Comparison of ENCODE assay signal across 13 cellular contexts in the genomic region with DNA sequence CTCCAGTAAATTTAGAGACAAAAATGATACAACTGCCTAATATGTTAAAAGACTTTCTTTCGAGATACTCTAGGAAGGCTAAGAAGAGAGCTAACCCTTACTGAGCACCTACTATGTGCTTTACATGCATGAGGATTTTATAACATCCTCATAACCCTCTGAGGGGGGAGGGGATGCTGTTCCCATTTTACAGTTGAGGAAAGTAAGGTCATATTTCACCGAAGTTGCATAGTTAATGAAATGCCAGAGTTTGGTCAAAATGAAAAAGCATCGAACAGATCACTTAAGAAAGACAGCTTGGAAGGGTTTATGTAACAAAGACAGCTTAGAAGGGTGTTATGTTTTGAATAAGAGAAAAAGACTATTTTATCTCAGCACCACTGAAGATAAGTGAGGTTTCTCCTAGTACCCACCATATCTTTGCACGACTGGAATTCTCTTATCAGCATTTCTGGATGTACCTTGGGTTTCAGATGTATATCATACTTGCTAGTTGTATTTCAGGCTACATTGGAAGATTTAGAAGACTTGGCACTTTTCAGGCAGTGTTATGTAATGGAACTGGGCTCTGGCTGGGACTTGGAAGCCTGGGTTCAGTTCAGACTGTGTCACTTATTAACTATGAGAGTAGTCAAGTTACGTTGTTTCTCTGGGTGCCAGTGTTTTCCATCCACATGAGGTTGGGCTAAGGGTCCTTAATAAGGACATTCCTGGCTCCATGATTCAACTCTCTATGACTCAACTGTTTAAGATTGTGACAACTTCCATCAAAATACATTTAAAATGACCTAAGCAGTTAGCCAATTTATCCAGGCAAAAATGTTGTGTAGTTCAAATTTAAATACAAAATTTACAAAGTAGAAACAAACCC. TPM values are rescaled to one million over a fixed set of nuclear protein-coding genes. Genes with fewer than 3 reads are reported as not detected.
A peak's percentile ranks its signal among the peaks of the same experiment; 100 is the strongest.
DNase-seq lines count a peak whose midpoint lies in the region; ATAC-seq, FAIRE-seq and TF ChIP-seq lines count a peak whose summit lies in the region.
"Had no signal": no experiment of that assay in that cellular context is flagged by ENCODE, and none has a peak within 500 bp of the region (broad histone marks: within the 10 kb centered on the region; RNA-seq: fewer than 3 reads in every experiment).

No MANE protein-coding gene starts in this region.

- H3K27me3 ChIP-seq in BJ (ENCODE audit: control insufficient read depth, insufficient read depth, low read length): no peaks in the 10 kb centered on the region
- no peaks in the 10 kb centered on the region for H3K27me3 ChIP-seq in astrocyte (ENCODE audit: insufficient read depth, low read length)

- H3K9me3 ChIP-seq in astrocyte (ENCODE audit: insufficient read depth, low read depth, low read length): no peaks in the 10 kb centered on the region

- intact Hi-C loops in left ventricle myocardium superior (cut with micrococcal nuclease): loop anchor here (5.0 kb wide), 1 partner anchor 41 kb away; no protein-coding TSS in a partner anchor

- POLR2A ChIA-PET in BJ (lab: Charles Lee): no interaction called here

- H3K27ac Mint-ChIP-seq in astrocyte (ENCODE audit: unreplicated experiment): peak overlapping the region; percentile 81
- H3K27ac Mint-ChIP-seq in progenitor cell of endocrine pancreas: no peak overlapping the region
- H3K27ac Mint-ChIP-seq: activated B cell treated with CpG ODN at 0.5 μM for 24 hours; activated T-helper 1 cell treated with anti-CD3 and anti-CD28 coated beads, Interleukin-12 subunit alpha, Interleukin-12 subunit beta, Interleukin-2, Interleukin-4 antibody, amounts not matched to agents 30 ng/mL and 10 ng/mL and 1 ng/mL, durations not matched to agents 14 hours and 24 hours and 36 hours had no signal

- H3K4me3 Mint-ChIP-seq in astrocyte (ENCODE audit: unreplicated experiment): no peak overlapping the region
- no peak overlapping the region for H3K4me3 Mint-ChIP-seq in progenitor cell of endocrine pancreas (ENCODE audit: low read depth)
- H3K4me3 Mint-ChIP-seq: activated B cell treated with CpG ODN at 0.5 μM for 24 hours; activated T-helper 1 cell treated with anti-CD3 and anti-CD28 coated beads, Interleukin-12 subunit alpha, Interleukin-12 subunit beta, Interleukin-2, Interleukin-4 antibody, amounts not matched to agents 30 ng/mL and 10 ng/mL and 1 ng/mL, durations not matched to agents 14 hours and 24 hours and 36 hours had no signal

- peak overlapping the region; percentile 49 for H3K4me2 ChIP-seq in astrocyte (ENCODE audit: low read length)

- H3K27me3 Mint-ChIP-seq in astrocyte (ENCODE audit: low read depth, unreplicated experiment) (no peaks in the 10 kb centered on the region), progenitor cell of endocrine pancreas (no peaks in the 10 kb centered on the region)

- peaks cover 27% of the 10 kb centered on the region for H3K79me2 ChIP-seq in astrocyte (ENCODE audit: insufficient read depth, low read length)

- H3K9ac ChIP-seq in astrocyte (ENCODE audit: low read length): no peak overlapping the region

- H3K9me3 Mint-ChIP-seq in astrocyte (ENCODE audit: unreplicated experiment) (no peaks in the 10 kb centered on the region), progenitor cell of endocrine pancreas (ENCODE audit: low read depth) (peaks cover 3% of the 10 kb centered on the region)
- H3K9me3 Mint-ChIP-seq: activated B cell treated with CpG ODN at 0.5 μM for 24 hours; activated T-helper 1 cell treated with anti-CD3 and anti-CD28 coated beads, Interleukin-12 subunit alpha, Interleukin-12 subunit beta, Interleukin-2, Interleukin-4 antibody, amounts not matched to agents 30 ng/mL and 10 ng/mL and 1 ng/mL, durations not matched to agents 14 hours and 24 hours and 36 hours had no signal

- no peak overlapping the region for H3K4me3 ChIP-seq in BJ (ENCODE audit: low read depth, low read length)
- H3K4me3 ChIP-seq in astrocyte (ENCODE audit: insufficient read depth, low read depth, low read length): no peak overlapping the region

- peak overlapping the region; percentile 34 for H3K27ac ChIP-seq in astrocyte (ENCODE audit: low read depth, low read length)

- no peaks in the 10 kb centered on the region for H4K20me1 ChIP-seq in astrocyte (ENCODE audit: insufficient read depth, low read length)

- H3K4me1 Mint-ChIP-seq in astrocyte (ENCODE audit: low read depth, unreplicated experiment) (peaks cover 37% of the 10 kb centered on the region), progenitor cell of endocrine pancreas (ENCODE audit: low read depth) (peaks cover 9% of the 10 kb centered on the region)

- H3K36me3 ChIP-seq in BJ (ENCODE audit: control insufficient read depth, insufficient read depth, low read length) (no peaks in the 10 kb centered on the region; the same call in none of the 2 replicates), astrocyte (ENCODE audit: insufficient read depth, low read length) (no peaks in the 10 kb centered on the region)

- H2AFZ ChIP-seq in astrocyte (ENCODE audit: low read depth, low read length): no peak overlapping the region

- CTCF ChIA-PET in BJ (lab: Yijun Ruan, JAX): no interaction called here

- peak; percentile 39 for DNase-seq in BJ (ENCODE audit: low read depth)
- peak; percentile 78 for DNase-seq in astrocyte (ENCODE audit: low read depth)
- no peak for DNase-seq in left ventricle myocardium superior
- DNase-seq in renal cortical epithelial cell (ENCODE audit: low read depth): peak; percentile 96
- DNase-seq in COR-L47 (lab: John Stamatoyannopoulos, UW): no peak
- DNase-seq in progenitor cell of endocrine pancreas (ENCODE audit: low spot score, unreplicated experiment): no peak
- DNase-seq in NCI-H446 treated with DMSO at 0.1 percent for 48 hours (lab: John Stamatoyannopoulos, UW): no peak
- DNase-seq in stimulated activated naive CD4-positive, alpha-beta T cell (lab: John Stamatoyannopoulos, UW): no peak
- DNase-seq: activated B cell treated with CpG ODN at 0.5 μM for 24 hours, NCI-H510A treated with DMSO at 0.1 percent for 48 hours, SHP77 treated with DMSO at 0.1 percent for 48 hours had no signal

- H3K4me1 ChIP-seq in astrocyte (ENCODE audit: insufficient read depth, low read length): peaks cover 21% of the 10 kb centered on the region

- TF ChIP-seq CTCF in BJ (IDR thresholded peaks at IDR 0.05; ENCODE audit: insufficient read depth, low read depth, low read length): no peak
- TF ChIP-seq CTCF in astrocyte (IDR thresholded peaks at IDR 0.05; ENCODE audit: insufficient read depth, low read depth, low read length): no peak
- TF ChIP-seq CTCF in progenitor cell of endocrine pancreas (IDR thresholded peaks at IDR 0.05; ENCODE audit: unreplicated experiment): no peak

- FAIRE-seq in astrocyte (lab: Jason Lieb, UNC): peak; percentile 20
- FAIRE-seq: colon had no signal

- peak; percentile 11 for ATAC-seq in left ventricle myocardium superior

- H3K36me3 Mint-ChIP-seq in astrocyte (ENCODE audit: low read depth, unreplicated experiment) (peaks cover 4% of the 10 kb centered on the region), progenitor cell of endocrine pancreas (ENCODE audit: insufficient read depth) (peaks cover 12% of the 10 kb centered on the region)

RNA-seq across cellular contexts. Expression of a gene that starts 6.0 kb away (rescaled TPM):
- 17.3 and 23.6 TPM in 2 replicates for polyA plus RNA-seq in BJ (2011; rRNA removed)
- polyA minus RNA-seq in BJ (2011; rRNA and poly(A)+ RNA removed): 15.1 and 22.1 TPM in 2 replicates
- total RNA-seq in astrocyte: 43.0 and 46.5 TPM in 2 replicates
- 13.5 TPM for total RNA-seq in left ventricle myocardium superior
- 23.2 and 32.3 TPM in 2 replicates for total RNA-seq in renal cortical epithelial cell
- 21.7 and 23.8 TPM in 2 replicates for total RNA-seq in progenitor cell of endocrine pancreas
- total RNA-seq: activated T-helper 1 cell treated with anti-CD3 and anti-CD28 coated beads, Interleukin-12 subunit alpha, Interleukin-12 subunit beta, Interleukin-2, Interleukin-4 antibody, amounts not matched to agents 30 ng/mL and 10 ng/mL and 1 ng/mL, durations not matched to agents 14 hours and 24 hours and 36 hours had no signal

Comparison
In these comparisons a context has a peak if more than half of its experiments do, and no peak if none do; other contexts are left out.
1. DNase-seq: peak in BJ (single experiment), astrocyte (single experiment) and renal cortical epithelial cell (single experiment); none in left ventricle myocardium superior (single experiment), COR-L47 (single experiment), progenitor cell of endocrine pancreas (single experiment), NCI-H446 treated with DMSO at 0.1 percent for 48 hours (single experiment) and stimulated activated naive CD4-positive, alpha-beta T cell (0 of 6).